28 cellular contexts compared by ENCODE assay signal in genomic region chr7:155835446-155836215, GRCh38. TPM values are rescaled to one million over a fixed set of nuclear protein-coding genes. Genes with fewer than 3 reads are reported as not detected.
A peak's percentile ranks its signal among the peaks of the same experiment; 100 is the strongest.
DNase-seq lines count a peak whose midpoint lies in the region; ATAC-seq and TF ChIP-seq lines count a peak whose summit lies in the region.
"Had no signal": no experiment of that assay in that cellular context is flagged by ENCODE, and none has a peak within 500 bp of the region (broad histone marks: within the 10 kb centered on the region; RNA-seq: fewer than 3 reads in every experiment).

No MANE protein-coding gene starts in this region.

- peak overlapping the region; percentile 34 for H3K23ac ChIP-seq in neuronal stem cell (ENCODE audit: low read depth, low read length, poor library complexity)

- peak overlapping the region; percentile 68 for H2AK5ac ChIP-seq in neuronal stem cell (ENCODE audit: low read depth, low read length)

- H4K91ac ChIP-seq in neuronal stem cell (ENCODE audit: low read depth, low read length, poor library complexity): no peak overlapping the region

- H2BK120ac ChIP-seq in neuronal stem cell (ENCODE audit: low read depth, low read length): peak overlapping the region; percentile 57

- no peak overlapping the region for H2AFZ ChIP-seq in neuronal stem cell (ENCODE audit: low read length)
- H2AFZ ChIP-seq: GM23248 had no signal

- no peak overlapping the region for H2BK5ac ChIP-seq in neuronal stem cell (ENCODE audit: low read length)

- peak overlapping the region; percentile 87 for H3K18ac ChIP-seq in neuronal stem cell (ENCODE audit: low read length)

- H3K4ac ChIP-seq in neuronal stem cell (ENCODE audit: low read length): no peak overlapping the region

- no peak overlapping the region for H4K8ac ChIP-seq in neuronal stem cell (ENCODE audit: low read depth, low read length)

- H3K4me2 ChIP-seq in neuronal stem cell (ENCODE audit: insufficient read depth, low read length, poor library complexity, severe bottlenecking): no peak overlapping the region
- H3K4me2 ChIP-seq: KMS-11 had no signal

- H3K4me1 ChIP-seq in RWPE2 (ENCODE audit: insufficient read depth, poor library complexity, severe bottlenecking) (no peaks in the 10 kb centered on the region), neuronal stem cell (ENCODE audit: control insufficient read depth in 2 of 2, insufficient read depth in 1 of 2, low read depth in 1 of 2, low read length in 2 of 2) (peaks cover 0 to 10% of the 10 kb centered on the region in 2 donors), upper lobe of right lung (no peaks in the 10 kb centered on the region)

- no peak overlapping the region for H2BK12ac ChIP-seq in neuronal stem cell (ENCODE audit: low read length)

- no peaks in the 10 kb centered on the region for H3K9me3 ChIP-seq in RWPE2 (ENCODE audit: severe bottlenecking)
- peaks cover 0 to 1% of the 10 kb centered on the region in 2 donors for H3K9me3 ChIP-seq in neuronal stem cell (replicated peaks in 1 of 2; ENCODE audit: control insufficient read depth in 2 of 2, insufficient read depth in 1 of 2, low read depth in 1 of 2, low read length in 2 of 2)
- no peaks in the 10 kb centered on the region for H3K9me3 ChIP-seq in upper lobe of right lung
- H3K9me3 ChIP-seq: BLaER1 treated with 17β-estradiol and CSF1 and Interleukin-3, amounts not matched to agents 10 nM and 100 nM; Caco-2 had no signal

- no peak overlapping the region for H2BK15ac ChIP-seq in neuronal stem cell (ENCODE audit: low read length)

- H3K27ac ChIP-seq in RWPE2 (ENCODE audit: poor library complexity, severe bottlenecking) (no peak overlapping the region), neuronal stem cell (replicated peaks; ENCODE audit: low read length) (no peak overlapping the region), upper lobe of right lung (no peak overlapping the region)
- H3K27ac ChIP-seq: 22Rv1; BLaER1 treated with 17β-estradiol and CSF1 and Interleukin-3, amounts not matched to agents 10 nM and 100 nM; GM23248; KMS-11 had no signal

- H3K4me3 ChIP-seq in RWPE2 (ENCODE audit: severe bottlenecking): no peak overlapping the region
- no peak overlapping the region for H3K4me3 ChIP-seq in neuronal stem cell (ENCODE audit: low read length in 2 of 2)
- H3K4me3 ChIP-seq in upper lobe of right lung: no peak overlapping the region
- H3K4me3 ChIP-seq: BLaER1 treated with 17β-estradiol and CSF1 and Interleukin-3, amounts not matched to agents 10 nM and 100 nM; GM23248 had no signal

- peak; percentile 57 for DNase-seq in activated effector memory CD4-positive, alpha-beta T cell treated with anti-CD3 and anti-CD28 coated beads, Interleukin-2, amount 50 U/mL, for 16 hours
- DNase-seq in activated effector memory CD4-positive, alpha-beta T cell treated with Interleukin-2 at 50 U/mL for 16 hours: no peak
- peak; percentile 39 for DNase-seq in RWPE2 (ENCODE audit: low spot score)
- no peak for DNase-seq in neuronal stem cell (ENCODE audit: low spot score)
- peak; percentile 53 for DNase-seq in upper lobe of right lung
- DNase-seq in stimulated activated CD4-positive, alpha-beta T cell treated with anti-CD3 and anti-CD28 coated beads, Interleukin-4, amount 100 ng/mL, for 4 hours: no peak
- DNase-seq in NK-92 treated with Interleukin-12 subunit alpha and Interleukin-12 subunit beta, amount 100 ng/mL, for 24 hours (lab: John Stamatoyannopoulos, UW): no peak
- DNase-seq: ACHN; CD4-positive, alpha-beta memory T cell; DMS 273 treated with DMSO at 0.1 percent for 48 hours; GM23248; IMR-90; MV-4-11; NCI-H1694; NCI-H2081; NCI-H2171; NCI-H345; NCI-H524; NCI-H774; OCI-M1; Right ventricle myocardium superior had no signal

- H3K27me3 ChIP-seq in RWPE2 (ENCODE audit: insufficient read depth, poor library complexity, severe bottlenecking) (no peaks in the 10 kb centered on the region), neuronal stem cell (ENCODE audit: control insufficient read depth in 3 of 3, insufficient read depth in 3 of 3, low read depth in 1 of 3, low read length in 3 of 3) (peaks cover 0 to 63% (median 0%) of the 10 kb centered on the region in 3 experiments), upper lobe of right lung (no peaks in the 10 kb centered on the region)
- H3K27me3 ChIP-seq: BLaER1 treated with 17β-estradiol and CSF1 and Interleukin-3, amounts not matched to agents 10 nM and 100 nM had no signal

- H3K14ac ChIP-seq in neuronal stem cell (ENCODE audit: low read length): no peak overlapping the region

- H3K36me3 ChIP-seq in RWPE2 (ENCODE audit: low read depth): no peaks in the 10 kb centered on the region
- no peaks in the 10 kb centered on the region for H3K36me3 ChIP-seq in neuronal stem cell (replicated peaks in 1 of 2; ENCODE audit: control insufficient read depth in 2 of 2, insufficient read depth in 2 of 2, low read length in 2 of 2)
- no peaks in the 10 kb centered on the region for H3K36me3 ChIP-seq in upper lobe of right lung
- H3K36me3 ChIP-seq: BLaER1 treated with 17β-estradiol and CSF1 and Interleukin-3, amounts not matched to agents 10 nM and 100 nM had no signal

- no peak for ATAC-seq in RWPE2 (ENCODE audit: low read depth)
- no peak for ATAC-seq in upper lobe of right lung
- ATAC-seq in GM19397 (IDR thresholded peaks at IDR 0.05; ENCODE audit: unreplicated experiment): no peak
- ATAC-seq: HCT116 had no signal

- H3K79me1 ChIP-seq in neuronal stem cell (ENCODE audit: low read depth, low read length): no peaks in the 10 kb centered on the region

- intact Hi-C loops in upper lobe of right lung (cut with DNase I): no loop called here

- H3K9ac ChIP-seq in neuronal stem cell (ENCODE audit: low read depth, low read length, poor library complexity): no peak overlapping the region
- H3K9ac ChIP-seq: BLaER1 treated with 17β-estradiol and CSF1 and Interleukin-3, amounts not matched to agents 10 nM and 100 nM; GM23248; KMS-11 had no signal

- TF ChIP-seq CTCF in RWPE2 (IDR thresholded peaks at IDR 0.05; ENCODE audit: poor library complexity, severe bottlenecking) (no peak), upper lobe of right lung (IDR thresholded peaks at IDR 0.05) (no peak)

- WGBS in neuronal stem cell (ENCODE audit: extremely low coverage in 2 of 2, insufficient read length in 2 of 2, insufficient replicate concordance in 1 of 2), 2 donors: no CpG with 5 or more reads among the region's 14 CpGs

RNA-seq across cellular contexts. Expression of gene SHH, which starts 23.4 kb away (rescaled TPM):
- polyA plus RNA-seq in neuronal stem cell (2013, experiment 1 of 2): 0.08 TPM
- 0.06 TPM for polyA plus RNA-seq in neuronal stem cell (2013, experiment 2 of 2)
- 10.1 TPM for total RNA-seq in upper lobe of right lung
- total RNA-seq: CD4-positive, alpha-beta memory T cell; G401; GM23248; Right ventricle myocardium superior had no signal
- polyA plus RNA-seq: GM23248 had no signal

Comparison
In these comparisons a context has a peak if more than half of its experiments do, and no peak if none do; other contexts are left out.
1. DNase-seq: peak in activated effector memory CD4-positive, alpha-beta T cell treated with anti-CD3 and anti-CD28 coated beads, Interleukin-2, amount 50 U/mL, for 16 hours (single experiment), RWPE2 (single experiment) and upper lobe of right lung (single experiment); none in activated effector memory CD4-positive, alpha-beta T cell treated with Interleukin-2 at 50 U/mL for 16 hours (single experiment), neuronal stem cell (single experiment), stimulated activated CD4-positive, alpha-beta T cell treated with anti-CD3 and anti-CD28 coated beads, Interleukin-4, amount 100 ng/mL, for 4 hours (0 of 2) and NK-92 treated with Interleukin-12 subunit alpha and Interleukin-12 subunit beta, amount 100 ng/mL, for 24 hours (single experiment).